Comparison of ENCODE assay signal across 22 cellular contexts in the genomic region with DNA sequence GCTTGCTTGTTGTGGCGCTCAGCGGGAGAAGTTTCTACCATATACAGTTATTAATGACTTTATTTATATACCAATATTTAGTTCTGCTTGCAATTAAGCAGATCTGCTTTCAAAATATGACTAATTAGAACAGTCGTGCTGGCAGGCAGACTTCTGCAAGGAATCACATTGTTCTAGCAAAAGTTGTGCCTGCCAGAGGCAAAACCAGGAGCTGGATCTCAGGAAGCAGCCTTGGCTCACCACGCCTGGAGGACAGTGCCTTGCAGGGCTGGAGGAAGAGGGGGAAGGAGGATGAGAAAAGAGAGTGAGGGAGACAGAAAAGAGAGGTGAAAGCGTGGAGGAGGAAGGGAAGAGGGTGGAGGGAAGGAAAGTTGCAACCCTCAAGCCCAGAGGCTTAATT.
A peak's percentile ranks its signal among the peaks of the same experiment; 100 is the strongest.
DNase-seq lines count a peak whose midpoint lies in the region; ATAC-seq and TF ChIP-seq lines count a peak whose summit lies in the region.
"Had no signal": no experiment of that assay in that cellular context is flagged by ENCODE, and none has a peak within 500 bp of the region (broad histone marks: within the 10 kb centered on the region; RNA-seq: fewer than 3 reads in every experiment).

No MANE protein-coding gene starts in this region.

- H3K36me3 Mint-ChIP-seq in WTC11 (no peaks in the 10 kb centered on the region), neural crest cell (ENCODE audit: low read depth) (no peaks in the 10 kb centered on the region)
- no peaks in the 10 kb centered on the region for H3K36me3 Mint-ChIP-seq in activated T-helper 17 cell treated with anti-CD3 and anti-CD28 coated beads, Interleukin-2, amount 50 U/mL, for 72 hours (ENCODE audit: low read depth)
- H3K36me3 Mint-ChIP-seq: CD4-positive, CD25-positive, alpha-beta regulatory T cell; CD8-positive, alpha-beta memory T cell had no signal

- H3K79me2 ChIP-seq in DND-41 (ENCODE audit: insufficient read depth, low read length): no peaks in the 10 kb centered on the region

- TF ChIP-seq CTCF in DND-41 (IDR thresholded peaks at IDR 0.05; ENCODE audit: borderline replicate concordance, extremely low read depth, low read length, poor library complexity, severe bottlenecking): no peak
- TF ChIP-seq CTCF in WTC11 (IDR thresholded peaks at IDR 0.05): no peak
- no peak for TF ChIP-seq CTCF in neural crest cell (conservative IDR thresholded peaks at IDR 0.05)
- TF ChIP-seq CTCF in dorsolateral prefrontal cortex (IDR thresholded peaks at IDR 0.05 in 54 of 56, conservative IDR thresholded peaks at IDR 0.05 in 2 of 56; ENCODE audit: low read depth in 1 of 56, partially characterized antibody in 56 of 56): no peak

- H3K9ac ChIP-seq in DND-41 (ENCODE audit: low read depth, low read length): no peak overlapping the region

- CTCF ChIA-PET in WTC11 (lab: Charles Lee): interaction anchor here (0.8 to 1.4 kb wide), 2 partner anchors 9 to 168 kb away, joined by 3 read pairs; no protein-coding TSS in a partner anchor

- H3K27ac Mint-ChIP-seq in WTC11 (peak overlapping the region; percentile 52; the same call in 1 of the 2 replicates), neural crest cell (ENCODE audit: unreplicated experiment) (peak overlapping the region; percentile 75)
- no peak overlapping the region for H3K27ac Mint-ChIP-seq in activated T-helper 17 cell treated with anti-CD3 and anti-CD28 coated beads, Interleukin-2, amount 50 U/mL, for 72 hours
- H3K27ac Mint-ChIP-seq: CD8-positive, alpha-beta memory T cell; HFFc6 had no signal

- H3K4me1 Mint-ChIP-seq in WTC11 (peaks cover 23% of the 10 kb centered on the region), neural crest cell (peaks cover 33% of the 10 kb centered on the region)
- peaks cover 6% of the 10 kb centered on the region for H3K4me1 Mint-ChIP-seq in activated T-helper 17 cell treated with anti-CD3 and anti-CD28 coated beads, Interleukin-2, amount 50 U/mL, for 72 hours

- H3K27me3 ChIP-seq in DND-41 (ENCODE audit: insufficient read depth, low read length, poor library complexity) (no peaks in the 10 kb centered on the region), dorsolateral prefrontal cortex (no peaks in the 10 kb centered on the region)

- H3K4me3 Mint-ChIP-seq in WTC11: no peak overlapping the region
- H3K4me3 Mint-ChIP-seq in neural crest cell: no peak overlapping the region
- no peak overlapping the region for H3K4me3 Mint-ChIP-seq in activated T-helper 17 cell treated with anti-CD3 and anti-CD28 coated beads, Interleukin-2, amount 50 U/mL, for 72 hours
- H3K4me3 Mint-ChIP-seq: CD4-positive, CD25-positive, alpha-beta regulatory T cell; CD8-positive, alpha-beta memory T cell; HFFc6 had no signal

- no peaks in the 10 kb centered on the region for H3K27me3 Mint-ChIP-seq in WTC11 (ENCODE audit: low read depth)
- H3K27me3 Mint-ChIP-seq in neural crest cell (ENCODE audit: low read depth): no peaks in the 10 kb centered on the region
- H3K27me3 Mint-ChIP-seq in activated T-helper 17 cell treated with anti-CD3 and anti-CD28 coated beads, Interleukin-2, amount 50 U/mL, for 72 hours: peaks cover 9% of the 10 kb centered on the region

- POLR2A ChIA-PET in WTC11 (lab: Charles Lee): interaction anchor here (0.8 kb wide), 1 partner anchor 123 kb away, joined by 3 read pairs; no protein-coding TSS in a partner anchor

- H3K9me3 ChIP-seq in DND-41 (ENCODE audit: insufficient read depth, low read length, severe bottlenecking): no peaks in the 10 kb centered on the region
- H3K9me3 ChIP-seq: A549 had no signal

- ATAC-seq in DND-41 (ENCODE audit: insufficient read depth, low read depth): no peak
- ATAC-seq in WTC11: no peak
- ATAC-seq in activated T-helper 17 cell treated with anti-CD3 and anti-CD28 coated beads, Interleukin-2, amount 50 U/mL, for 72 hours (replicated peaks): no peak
- no peak for ATAC-seq in GM18517 (IDR thresholded peaks at IDR 0.05; ENCODE audit: unreplicated experiment)

- H3K27ac ChIP-seq in DND-41 (ENCODE audit: low read length): peak overlapping the region; percentile 25; the same call in 1 of the 2 replicates
- peak overlapping the region in 1 of 59 donors; percentile 29 for H3K27ac ChIP-seq in dorsolateral prefrontal cortex
- H3K27ac ChIP-seq: A549, C4-2B had no signal

- H4K20me1 ChIP-seq in DND-41 (ENCODE audit: insufficient read depth, low read length): no peaks in the 10 kb centered on the region

- no peak overlapping the region for H3K4me3 ChIP-seq in DND-41 (ENCODE audit: low read depth in 1 of 2, low read length in 2 of 2)
- H3K4me3 ChIP-seq in dorsolateral prefrontal cortex: no peak overlapping the region
- H3K4me3 ChIP-seq: A549 had no signal

- peaks cover 26% of the 10 kb centered on the region for H3K4me1 ChIP-seq in DND-41 (ENCODE audit: insufficient read depth, low read length)

- DNase-seq in Ammon's horn (ENCODE audit: low spot score): peak; percentile 57
- DNase-seq in DND-41: no peak
- no peak for DNase-seq in WTC11 (ENCODE audit: low spot score)
- DNase-seq in neural crest cell (ENCODE audit: low read depth, low spot score): no peak
- no peak for DNase-seq in dorsolateral prefrontal cortex
- no peak for DNase-seq in LoVo (ENCODE audit: low spot score)
- DNase-seq: 8988T; ACHN; AML-193; CD4-positive, CD25-positive, alpha-beta regulatory T cell; CD8-positive, alpha-beta memory T cell; DMS 273 treated with DMSO at 0.1 percent for 48 hours; DMS79; GF-D8; GOT3; H7; HCEC 1CT; HFFc6 had no signal

- H3K9me3 Mint-ChIP-seq in WTC11: no peaks in the 10 kb centered on the region
- H3K9me3 Mint-ChIP-seq in neural crest cell: no peaks in the 10 kb centered on the region
- no peaks in the 10 kb centered on the region for H3K9me3 Mint-ChIP-seq in activated T-helper 17 cell treated with anti-CD3 and anti-CD28 coated beads, Interleukin-2, amount 50 U/mL, for 72 hours
- H3K9me3 Mint-ChIP-seq: HFFc6 had no signal

- intact Hi-C loops in dorsolateral prefrontal cortex (cut with DNase I): no loop called here

- no peaks in the 10 kb centered on the region for H3K36me3 ChIP-seq in DND-41 (ENCODE audit: insufficient read depth, low read length)

- no peak overlapping the region for H3K4me2 ChIP-seq in DND-41 (ENCODE audit: insufficient read depth, low read length)
- H3K4me2 ChIP-seq: A549 had no signal

- no peak overlapping the region for H2AFZ ChIP-seq in DND-41 (ENCODE audit: low read depth, low read length)

TF ChIP-seq in WTC11, 78 proteins besides CTCF, POLR2A, EP300 and RAD21:
- TF ChIP-seq PRDM15 (CRISPR knock-in tag; IDR thresholded peaks at IDR 0.05): peak; percentile 93
- TF ChIP-seq, protein P1, sequence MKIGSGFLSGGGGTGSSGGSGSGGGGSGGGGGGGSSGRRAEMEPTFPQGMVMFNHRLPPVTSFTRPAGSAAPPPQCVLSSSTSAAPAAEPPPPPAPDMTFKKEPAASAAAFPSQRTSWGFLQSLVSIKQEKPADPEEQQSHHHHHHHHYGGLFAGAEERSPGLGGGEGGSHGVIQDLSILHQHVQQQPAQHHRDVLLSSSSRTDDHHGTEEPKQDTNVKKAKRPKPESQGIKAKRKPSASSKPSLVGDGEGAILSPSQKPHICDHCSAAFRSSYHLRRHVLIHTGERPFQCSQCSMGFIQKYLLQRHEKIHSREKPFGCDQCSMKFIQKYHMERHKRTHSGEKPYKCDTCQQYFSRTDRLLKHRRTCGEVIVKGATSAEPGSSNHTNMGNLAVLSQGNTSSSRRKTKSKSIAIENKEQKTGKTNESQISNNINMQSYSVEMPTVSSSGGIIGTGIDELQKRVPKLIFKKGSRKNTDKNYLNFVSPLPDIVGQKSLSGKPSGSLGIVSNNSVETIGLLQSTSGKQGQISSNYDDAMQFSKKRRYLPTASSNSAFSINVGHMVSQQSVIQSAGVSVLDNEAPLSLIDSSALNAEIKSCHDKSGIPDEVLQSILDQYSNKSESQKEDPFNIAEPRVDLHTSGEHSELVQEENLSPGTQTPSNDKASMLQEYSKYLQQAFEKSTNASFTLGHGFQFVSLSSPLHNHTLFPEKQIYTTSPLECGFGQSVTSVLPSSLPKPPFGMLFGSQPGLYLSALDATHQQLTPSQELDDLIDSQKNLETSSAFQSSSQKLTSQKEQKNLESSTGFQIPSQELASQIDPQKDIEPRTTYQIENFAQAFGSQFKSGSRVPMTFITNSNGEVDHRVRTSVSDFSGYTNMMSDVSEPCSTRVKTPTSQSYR (CRISPR knock-in tag; IDR thresholded peaks at IDR 0.05): no peak
